22 cellular contexts compared by ENCODE assay signal in genomic region chr3:12973827-12974226, GRCh38.
DNase-seq lines count a peak whose midpoint lies in the region; ATAC-seq lines count a peak whose summit lies in the region.
"Had no signal": no experiment of that assay in that cellular context is flagged by ENCODE, and none has a peak within 500 bp of the region (broad histone marks: within the 10 kb centered on the region; RNA-seq: fewer than 3 reads in every experiment).

No MANE protein-coding gene starts in this region.

- peak overlapping the region; percentile 23 for H3K27ac ChIP-seq in KOPT-K1 (ENCODE audit: low read depth, low read length, poor library complexity, severe bottlenecking)
- H3K27ac ChIP-seq: cardiac muscle cell, pancreas, transverse colon had no signal

- no peaks in the 10 kb centered on the region for H3K27me3 Mint-ChIP-seq in activated T-cell treated with anti-CD3 and anti-CD28 coated beads, Interleukin-2, amount 50 U/mL, for 72 hours (ENCODE audit: low read depth)
- H3K27me3 Mint-ChIP-seq: activated naive CD8-positive, alpha-beta T cell had no signal

- DNase-seq in myocyte (ENCODE audit: low read depth): peak; percentile 91
- no peak for DNase-seq in stimulated activated CD4-positive, alpha-beta T cell treated with anti-CD3 and anti-CD28 coated beads, Interleukin-4, amount 100 ng/mL, for 24 hours
- DNase-seq in activated T-cell treated with anti-CD3 and anti-CD28 coated beads, Interleukin-2, amount 50 U/mL, for 72 hours: no peak
- no peak for DNase-seq in DMS79 treated with DMSO at 0.1 percent for 48 hours (lab: John Stamatoyannopoulos, UW)
- DNase-seq: aorta; C1 segment of cervical spinal cord; dermis blood vessel endothelial cell; EL; hypothalamus; NCI-H1092; NCI-H187 treated with DMSO at 0.1 percent for 48 hours; NCI-H774; stimulated activated CD4-positive, alpha-beta T cell treated with anti-CD3 and anti-CD28 coated beads, Interleukin-12 subunit alpha, Interleukin-12 subunit beta, amount 100 ng/mL, for 4 hours; transverse colon had no signal

- no peaks in the 10 kb centered on the region for H3K36me3 Mint-ChIP-seq in activated T-cell treated with anti-CD3 and anti-CD28 coated beads, Interleukin-2, amount 50 U/mL, for 72 hours (ENCODE audit: insufficient read depth in 2 of 2)
- H3K36me3 Mint-ChIP-seq: activated naive CD8-positive, alpha-beta T cell had no signal

- peaks cover 11% of the 10 kb centered on the region for H3K4me1 Mint-ChIP-seq in activated T-cell treated with anti-CD3 and anti-CD28 coated beads, Interleukin-2, amount 50 U/mL, for 72 hours (ENCODE audit: low read depth)

- H3K4me3 Mint-ChIP-seq in activated T-cell treated with anti-CD3 and anti-CD28 coated beads, Interleukin-2, amount 50 U/mL, for 72 hours: no peak overlapping the region
- H3K4me3 Mint-ChIP-seq: activated naive CD8-positive, alpha-beta T cell had no signal

- no peaks in the 10 kb centered on the region for H3K9me3 ChIP-seq in KOPT-K1 (ENCODE audit: insufficient read depth, low read length, poor library complexity, severe bottlenecking)
- H3K9me3 ChIP-seq: pancreas, transverse colon had no signal

- H3K9me3 Mint-ChIP-seq in activated T-cell treated with anti-CD3 and anti-CD28 coated beads, Interleukin-2, amount 50 U/mL, for 72 hours: no peaks in the 10 kb centered on the region
- H3K9me3 Mint-ChIP-seq: activated T-helper 2 cell treated with anti-CD3 and anti-CD28 coated beads, Interferon-gamma antibody, Interleukin-2, Interleukin-4, amounts not matched to agents 10 μg/mL and 5 μg/mL and 100 μg/mL, durations not matched to agents 14 hours and 24 hours and 36 hours had no signal

- ATAC-seq in GM18502 (IDR thresholded peaks at IDR 0.05; ENCODE audit: poor library complexity, unreplicated experiment) (peak; percentile 57), GM19463 (IDR thresholded peaks at IDR 0.05; ENCODE audit: unreplicated experiment) (peak; percentile 65), HG03439 (IDR thresholded peaks at IDR 0.05; ENCODE audit: unreplicated experiment) (no peak)
- no peak for ATAC-seq in activated T-cell treated with anti-CD3 and anti-CD28 coated beads, Interleukin-2, amount 50 U/mL, for 72 hours (replicated peaks in 1 of 2)
- ATAC-seq: pancreas had no signal

- H3K27ac Mint-ChIP-seq in activated T-cell treated with anti-CD3 and anti-CD28 coated beads, Interleukin-2, amount 50 U/mL, for 72 hours: no peak overlapping the region
- H3K27ac Mint-ChIP-seq: activated naive CD8-positive, alpha-beta T cell; activated T-helper 2 cell treated with anti-CD3 and anti-CD28 coated beads, Interferon-gamma antibody, Interleukin-2, Interleukin-4, amounts not matched to agents 10 μg/mL and 5 μg/mL and 100 μg/mL, durations not matched to agents 14 hours and 24 hours and 36 hours had no signal

- 0 out of 2 replicates have a peak, but pooled peaks cover 4% of the 10 kb centered on the region for H3K36me3 ChIP-seq in KOPT-K1 (ENCODE audit: insufficient read depth, low read length)
- H3K36me3 ChIP-seq: cardiac muscle cell, pancreas, transverse colon had no signal

Comparison
In these comparisons a context has a peak if more than half of its experiments do, and no peak if none do; other contexts are left out.
1. ATAC-seq: peak in GM18502 (single experiment) and GM19463 (single experiment); none in activated T-cell treated with anti-CD3 and anti-CD28 coated beads, Interleukin-2, amount 50 U/mL, for 72 hours (0 of 2) and HG03439 (single experiment).